25 cellular contexts compared by ENCODE assay signal in genomic region chr2:60275958-60276357, GRCh38.
"Had no signal": no experiment of that assay in that cellular context is flagged by ENCODE, and none has a peak within 500 bp of the region (broad histone marks: within the 10 kb centered on the region; RNA-seq: fewer than 3 reads in every experiment).

No MANE protein-coding gene starts in this region.

- H3K36me3 ChIP-seq: esophagus muscularis mucosa, heart left ventricle, ovary, uterus had no signal

- H3K4me1 ChIP-seq: esophagus muscularis mucosa, foreskin keratinocyte, heart left ventricle, uterus had no signal

- H3K9me3 ChIP-seq: uterus had no signal

- DNase-seq: activated CD4-positive, alpha-beta T cell treated with anti-CD3 and anti-CD28 coated beads for 36 hours; activated CD4-positive, CD25-positive, alpha-beta regulatory T cell; activated CD8-positive, alpha-beta memory T cell treated with anti-CD3 and anti-CD28 coated beads, Interleukin-2, amount 10 ng/mL, durations not matched to agents 7 days and 5 days; activated CD8-positive, alpha-beta T cell treated with anti-CD3 and anti-CD28 coated beads, Interleukin-2, amount 10 ng/mL, durations not matched to agents 7 days and 5 days; activated naive CD4-positive, alpha-beta T cell treated with Interleukin-2 at 50 U/mL for 16 hours; activated T-cell treated with anti-CD3 and anti-CD28 coated beads, Interleukin-2, amount 50 U/mL, for 72 hours; anterior cingulate cortex; foreskin keratinocyte; heart left ventricle; hypothalamus; islet precursor cell; left ventricle myocardium superior; mammary epithelial cell; naive B cell; nephron progenitor cell; ovary; retina; small intestine; stimulated activated CD4-positive, alpha-beta T cell treated with anti-CD3 and anti-CD28 coated beads, Interleukin-4, amount 100 ng/mL, for 24 hours; stimulated activated naive CD8-positive, alpha-beta T cell treated with anti-CD3 and anti-CD28 coated beads, Interleukin-15, amount 100 ng/mL, for 72 hours; substantia nigra; uterus had no signal

- H3K4me3 ChIP-seq: esophagus muscularis mucosa, heart left ventricle, ovary, uterus had no signal

- H3K27ac ChIP-seq: esophagus muscularis mucosa, foreskin keratinocyte, heart left ventricle, ovary, uterus had no signal

- H3K27me3 ChIP-seq: esophagus muscularis mucosa, foreskin keratinocyte, heart left ventricle, ovary, uterus had no signal

- ATAC-seq: activated CD4-positive, alpha-beta T cell treated with anti-CD3 and anti-CD28 coated beads for 36 hours; activated CD8-positive, alpha-beta memory T cell treated with anti-CD3 and anti-CD28 coated beads, Interleukin-2, amount 10 ng/mL, durations not matched to agents 7 days and 5 days; activated CD8-positive, alpha-beta T cell treated with anti-CD3 and anti-CD28 coated beads, Interleukin-2, amount 10 ng/mL, durations not matched to agents 7 days and 5 days; activated T-cell treated with anti-CD3 and anti-CD28 coated beads, Interleukin-2, amount 50 U/mL, for 72 hours; foreskin keratinocyte; heart left ventricle; left ventricle myocardium superior; sciatic nerve; stimulated activated effector memory CD8-positive, alpha-beta T cell treated with anti-CD3 and anti-CD28 coated beads, Interleukin-12 subunit alpha, Interleukin-12 subunit beta, amount 100 ng/mL, for 72 hours; stimulated activated naive CD8-positive, alpha-beta T cell treated with anti-CD3 and anti-CD28 coated beads, Interleukin-15, amount 100 ng/mL, for 72 hours had no signal
